In genomic region chr1:38898653-38899230, GRCh38 we compare ENCODE assay signal across 32 cellular contexts. TPM values are rescaled to one million over a fixed set of nuclear protein-coding genes. Genes with fewer than 3 reads are reported as not detected.
DNase-seq lines count a peak whose midpoint lies in the region; ATAC-seq, FAIRE-seq and TF ChIP-seq lines count a peak whose summit lies in the region.
"Had no signal": no experiment of that assay in that cellular context is flagged by ENCODE, and none has a peak within 500 bp of the region (broad histone marks: within the 10 kb centered on the region; RNA-seq: fewer than 3 reads in every experiment).

No MANE protein-coding gene starts in this region.

- no peak for ATAC-seq in T-cell (replicated peaks in 1 of 4)
- ATAC-seq: body of pancreas; CD8-positive, alpha-beta T cell; gastrocnemius medialis; natural killer cell treated with Interleukin-12 subunit alpha and Interleukin-12 subunit beta and Interleukin-15 and Interleukin-18, amount 100 ng/mL, for 72 hours had no signal

- peak overlapping the region; percentile 23 for H3K27ac Mint-ChIP-seq in neural crest cell (ENCODE audit: unreplicated experiment)
- H3K27ac Mint-ChIP-seq in T-cell, result no peak overlapping the region
- H3K27ac Mint-ChIP-seq: activated naive CD8-positive, alpha-beta T cell treated with anti-CD3 and anti-CD28 coated beads, Interleukin-2, amount 10 ng/mL, durations not matched to agents 7 days and 5 days; CD8-positive, alpha-beta T cell; natural killer cell treated with Interleukin-12 subunit alpha and Interleukin-12 subunit beta and Interleukin-15 and Interleukin-18, amount 100 ng/mL, for 72 hours; stimulated activated naive CD8-positive, alpha-beta T cell treated with anti-CD3 and anti-CD28 coated beads, Interleukin-15, Interleukin-2, amounts not matched to agents 100 ng/mL and 50 ng/mL, for 24 hours; T-helper 2 cell treated with Interferon-gamma antibody and Interleukin-4, amounts not matched to agents 5 μg/mL and 100 μg/mL, for 36 hours had no signal

- H3K4me3 Mint-ChIP-seq in neural crest cell, result no peak overlapping the region
- no peak overlapping the region for H3K4me3 Mint-ChIP-seq in T-cell
- H3K4me3 Mint-ChIP-seq: activated naive CD8-positive, alpha-beta T cell treated with anti-CD3 and anti-CD28 coated beads, Interleukin-2, amount 10 ng/mL, durations not matched to agents 7 days and 5 days; CD8-positive, alpha-beta T cell; natural killer cell treated with Interleukin-12 subunit alpha and Interleukin-12 subunit beta and Interleukin-15 and Interleukin-18, amount 100 ng/mL, for 72 hours; stimulated activated naive CD8-positive, alpha-beta T cell treated with anti-CD3 and anti-CD28 coated beads, Interleukin-15, Interleukin-2, amounts not matched to agents 100 ng/mL and 50 ng/mL, for 24 hours; T-helper 2 cell treated with Interferon-gamma antibody and Interleukin-4, amounts not matched to agents 5 μg/mL and 100 μg/mL, for 36 hours had no signal

- H3K36me3 Mint-ChIP-seq in neural crest cell (ENCODE audit: low read depth) (peaks cover 4% of the 10 kb centered on the region), T-cell (no peaks in the 10 kb centered on the region)
- H3K36me3 Mint-ChIP-seq: activated naive CD8-positive, alpha-beta T cell treated with anti-CD3 and anti-CD28 coated beads, Interleukin-2, amount 10 ng/mL, durations not matched to agents 7 days and 5 days; CD8-positive, alpha-beta T cell; natural killer cell treated with Interleukin-12 subunit alpha and Interleukin-12 subunit beta and Interleukin-15 and Interleukin-18, amount 100 ng/mL, for 72 hours had no signal

- TF ChIP-seq CTCF in bronchial epithelial cell (IDR thresholded peaks at IDR 0.05; ENCODE audit: insufficient read depth, low read length, severe bottlenecking) (no peak), neural crest cell (conservative IDR thresholded peaks at IDR 0.05) (no peak)

- H3K9me3 Mint-ChIP-seq in neural crest cell, result no peaks in the 10 kb centered on the region
- no peaks in the 10 kb centered on the region for H3K9me3 Mint-ChIP-seq in T-cell
- H3K9me3 Mint-ChIP-seq: activated naive CD8-positive, alpha-beta T cell treated with anti-CD3 and anti-CD28 coated beads, Interleukin-2, amount 10 ng/mL, durations not matched to agents 7 days and 5 days; CD8-positive, alpha-beta T cell; natural killer cell treated with Interleukin-12 subunit alpha and Interleukin-12 subunit beta and Interleukin-15 and Interleukin-18, amount 100 ng/mL, for 72 hours; stimulated activated naive CD8-positive, alpha-beta T cell treated with anti-CD3 and anti-CD28 coated beads, Interleukin-15, Interleukin-2, amounts not matched to agents 100 ng/mL and 50 ng/mL, for 24 hours; T-helper 2 cell treated with Interferon-gamma antibody and Interleukin-4, amounts not matched to agents 5 μg/mL and 100 μg/mL, for 36 hours had no signal

- peak; percentile 16 for DNase-seq in NCI-H82 (lab: John Stamatoyannopoulos, UW)
- DNase-seq in NCI-H82 treated with DMSO at 0.1 percent for 48 hours (lab: John Stamatoyannopoulos, UW; ENCODE audit: unreplicated experiment), result no peak
- DNase-seq in HT1080 (ENCODE audit: low read depth), result peak; percentile 78
- DNase-seq in bronchial epithelial cell (ENCODE audit: low read depth), result peak; percentile 75
- no peak for DNase-seq in neural crest cell (ENCODE audit: low read depth, low spot score)
- no peak for DNase-seq in hepatic stellate cell (ENCODE audit: low spot score)
- DNase-seq in nucleus accumbens (lab: John Stamatoyannopoulos, UW), result no peak
- no peak for DNase-seq in T-cell
- DNase-seq: activated CD4-positive, alpha-beta T cell treated with anti-CD3 and anti-CD28 coated beads, Interleukin-2, amount 50 U/mL, for 1 hour; activated CD8-positive, alpha-beta memory T cell treated with anti-CD3 and anti-CD28 coated beads, Interleukin-2, amount 50 U/mL, for 4 hours; activated effector memory CD4-positive, alpha-beta T cell treated with Interleukin-2 at 50 U/mL for 16 hours; activated naive CD8-positive, alpha-beta T cell treated with anti-CD3 and anti-CD28 coated beads, Interleukin-2, amount 10 ng/mL, durations not matched to agents 7 days and 5 days; AML-193; body of pancreas; CD8-positive, alpha-beta T cell; DMS153; gastrocnemius medialis; GDM1; GOT3; hypothalamus; Kasumi-1; NCI-H1048; NCI-H2029; NCI-H345; NCI-H748 treated with DMSO at 0.1 percent for 48 hours; right cardiac atrium; thyroid gland had no signal

- POLR2A ChIA-PET in T-cell (lab: Charles Lee), result no interaction called here

- no peaks in the 10 kb centered on the region for H3K27me3 Mint-ChIP-seq in neural crest cell (ENCODE audit: low read depth)
- H3K27me3 Mint-ChIP-seq in T-cell, result no peaks in the 10 kb centered on the region
- H3K27me3 Mint-ChIP-seq: activated naive CD8-positive, alpha-beta T cell treated with anti-CD3 and anti-CD28 coated beads, Interleukin-2, amount 10 ng/mL, durations not matched to agents 7 days and 5 days; natural killer cell treated with Interleukin-12 subunit alpha and Interleukin-12 subunit beta and Interleukin-15 and Interleukin-18, amount 100 ng/mL, for 72 hours; stimulated activated naive CD8-positive, alpha-beta T cell treated with anti-CD3 and anti-CD28 coated beads, Interleukin-15, Interleukin-2, amounts not matched to agents 100 ng/mL and 50 ng/mL, for 24 hours had no signal

- no peaks in the 10 kb centered on the region for H3K27me3 ChIP-seq in bronchial epithelial cell (ENCODE audit: control insufficient read depth, insufficient read depth, low read length)
- H3K27me3 ChIP-seq: body of pancreas, gastrocnemius medialis, thyroid gland had no signal

- no peaks in the 10 kb centered on the region for H3K4me1 Mint-ChIP-seq in neural crest cell
- no peaks in the 10 kb centered on the region for H3K4me1 Mint-ChIP-seq in T-cell

- CTCF ChIA-PET in T-cell (lab: Charles Lee), result no interaction called here

- FAIRE-seq in bronchial epithelial cell (lab: Jason Lieb, UNC), result no peak
- FAIRE-seq: GM18507 had no signal

- H3K4me3 ChIP-seq in bronchial epithelial cell (ENCODE audit: low read depth, low read length), result no peak overlapping the region
- H3K4me3 ChIP-seq: body of pancreas, gastrocnemius medialis, thyroid gland had no signal

- H3K36me3 ChIP-seq in bronchial epithelial cell (ENCODE audit: control insufficient read depth, insufficient read depth, low read length), result peaks cover 1% of the 10 kb centered on the region
- H3K36me3 ChIP-seq: gastrocnemius medialis, thyroid gland had no signal

RNA-seq across cellular contexts. Expression of gene GJA9, which starts 17.4 kb away (rescaled TPM):
- not detected in 2 replicates for total RNA-seq in HT1080 (2014; rRNA removed; shearing (Covaris generic))
- polyA plus RNA-seq in HT1080 (2015; cell fraction: cytosol; rRNA removed), result not detected in 2 replicates
- 0.08 TPM in 1 of 2 replicates, not detected in the other for polyA plus RNA-seq in HT1080 (2015; cell fraction: nucleus; rRNA removed)
- total RNA-seq in bronchial epithelial cell, result 0.26 TPM in 1 of 2 replicates, not detected in the other
- not detected in 2 replicates for total RNA-seq in neural crest cell
- total RNA-seq in T-cell, result not detected
- total RNA-seq: activated naive CD8-positive, alpha-beta T cell treated with anti-CD3 and anti-CD28 coated beads, Interleukin-2, amount 10 ng/mL, durations not matched to agents 7 days and 5 days; body of pancreas; CD8-positive, alpha-beta T cell; cerebellum; gastrocnemius medialis; natural killer cell treated with Interleukin-12 subunit alpha and Interleukin-12 subunit beta and Interleukin-15 and Interleukin-18, amount 100 ng/mL, for 72 hours; right cardiac atrium; thyroid gland had no signal

RNA-seq across cellular contexts. Expression of gene MYCBP, which starts 25.6 kb away (rescaled TPM):
- 24.4 and 26.6 TPM in 2 replicates for total RNA-seq in HT1080 (2014; rRNA removed; shearing (Covaris generic))
- 43.5 and 47.5 TPM in 2 replicates for polyA plus RNA-seq in HT1080 (2015; cell fraction: cytosol; rRNA removed)
- 17.7 and 24.0 TPM in 2 replicates for polyA plus RNA-seq in HT1080 (2015; cell fraction: nucleus; rRNA removed)
- total RNA-seq in bronchial epithelial cell (11.6 and 15.8 TPM in 2 replicates), neural crest cell (15.0 and 20.7 TPM in 2 replicates), T-cell (10 to 100 TPM in 4 of 5 donors, 1 to 10 TPM in 1; 7.0 to 19.4 (median 17.2) TPM)

RNA-seq across cellular contexts. Expression of gene RRAGC, which starts 39.2 kb away (rescaled TPM):
- total RNA-seq in HT1080 (2014; rRNA removed; shearing (Covaris generic)), result 9.1 and 11.7 TPM in 2 replicates
- polyA plus RNA-seq in HT1080 (2015; cell fraction: cytosol; rRNA removed), result 17.8 and 19.8 TPM in 2 replicates
- 8.5 and 9.6 TPM in 2 replicates for polyA plus RNA-seq in HT1080 (2015; cell fraction: nucleus; rRNA removed)
- total RNA-seq in bronchial epithelial cell (21.0 and 23.4 TPM in 2 replicates), neural crest cell (21.0 and 24.1 TPM in 2 replicates), T-cell (10 to 100 TPM; 14.8 to 22.1 (median 18.8) TPM)

RNA-seq across cellular contexts. Expression of gene RHBDL2, which starts 42.9 kb away (rescaled TPM):
- 0.50 and 2.7 TPM in 2 replicates for total RNA-seq in HT1080 (2014; rRNA removed; shearing (Covaris generic))
- 0.93 and 1.7 TPM in 2 replicates for polyA plus RNA-seq in HT1080 (2015; cell fraction: cytosol; rRNA removed)
- 1.6 and 3.1 TPM in 2 replicates for polyA plus RNA-seq in HT1080 (2015; cell fraction: nucleus; rRNA removed)
- 5.0 and 18.7 TPM in 2 replicates for total RNA-seq in bronchial epithelial cell
- not detected in 2 replicates for total RNA-seq in neural crest cell
- not detected for total RNA-seq in T-cell
- total RNA-seq: activated naive CD8-positive, alpha-beta T cell treated with anti-CD3 and anti-CD28 coated beads, Interleukin-2, amount 10 ng/mL, durations not matched to agents 7 days and 5 days; CD8-positive, alpha-beta T cell; gastrocnemius medialis; natural killer cell treated with Interleukin-12 subunit alpha and Interleukin-12 subunit beta and Interleukin-15 and Interleukin-18, amount 100 ng/mL, for 72 hours; thyroid gland had no signal

Comparison
In these comparisons a context has a peak if more than half of its experiments do, and no peak if none do; other contexts are left out.
1. DNase-seq: peak in NCI-H82 (single experiment), HT1080 (single experiment) and bronchial epithelial cell (single experiment); none in NCI-H82 treated with DMSO at 0.1 percent for 48 hours (single experiment), neural crest cell (single experiment), hepatic stellate cell (single experiment), nucleus accumbens (0 of 56) and T-cell (0 of 34).